ENCODE assay signal across 1 cellular context in genomic region chr13:49859568-49859967, GRCh38.
TF ChIP-seq lines count a peak whose summit lies in the region.

No MANE protein-coding gene starts in this region.

TF ChIP-seq in SK-N-SH, 30 proteins besides CTCF, POLR2A, EP300 and RAD21 (continued from another document):
- TF ChIP-seq, protein P1, sequence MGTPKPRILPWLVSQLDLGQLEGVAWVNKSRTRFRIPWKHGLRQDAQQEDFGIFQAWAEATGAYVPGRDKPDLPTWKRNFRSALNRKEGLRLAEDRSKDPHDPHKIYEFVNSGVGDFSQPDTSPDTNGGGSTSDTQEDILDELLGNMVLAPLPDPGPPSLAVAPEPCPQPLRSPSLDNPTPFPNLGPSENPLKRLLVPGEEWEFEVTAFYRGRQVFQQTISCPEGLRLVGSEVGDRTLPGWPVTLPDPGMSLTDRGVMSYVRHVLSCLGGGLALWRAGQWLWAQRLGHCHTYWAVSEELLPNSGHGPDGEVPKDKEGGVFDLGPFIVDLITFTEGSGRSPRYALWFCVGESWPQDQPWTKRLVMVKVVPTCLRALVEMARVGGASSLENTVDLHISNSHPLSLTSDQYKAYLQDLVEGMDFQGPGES (IDR thresholded peaks at IDR 0.05; ENCODE audit: low read depth, low read length), result no peak
- TF ChIP-seq CHD2 (IDR thresholded peaks at IDR 0.05; ENCODE audit: low read length, partially characterized antibody) (no peak), POLR2AphosphoS5 (IDR thresholded peaks at IDR 0.05; ENCODE audit: low read depth, low read length) (no peak), NFIC (IDR thresholded peaks at IDR 0.05; ENCODE audit: borderline replicate concordance) (peak; percentile 67), TAF1 (IDR thresholded peaks at IDR 0.05; ENCODE audit: borderline replicate concordance, low read depth, low read length) (no peak), ELF1 (IDR thresholded peaks at IDR 0.05) (no peak), RFX5 (IDR thresholded peaks at IDR 0.05; ENCODE audit: low read length) (no peak), MEF2A (IDR thresholded peaks at IDR 0.05; ENCODE audit: borderline replicate concordance, low read depth) (no peak), RXRA (IDR thresholded peaks at IDR 0.05; ENCODE audit: borderline replicate concordance, low read depth) (no peak), FOXM1 (IDR thresholded peaks at IDR 0.05; ENCODE audit: low read depth) (no peak), YY1 (IDR thresholded peaks at IDR 0.05; ENCODE audit: low read depth) (peak; percentile 56; the same call in 1 of the 2 replicates), SMC3 (IDR thresholded peaks at IDR 0.05; ENCODE audit: low read depth, low read length) (no peak), NRF1 (IDR thresholded peaks at IDR 0.05; ENCODE audit: low read depth, low read length) (no peak), GABPA (IDR thresholded peaks at IDR 0.05; ENCODE audit: low read depth) (no peak), GATA2 (CRISPR knock-in tag; IDR thresholded peaks at IDR 0.05) (no peak), FOXJ3 (CRISPR knock-in tag; IDR thresholded peaks at IDR 0.05) (no peak), ZBTB33 (IDR thresholded peaks at IDR 0.05; ENCODE audit: borderline replicate concordance, low read depth) (0 out of 2 replicates have a peak, but pooled peaks have one; percentile 14)
- TF ChIP-seq, protein P2, sequence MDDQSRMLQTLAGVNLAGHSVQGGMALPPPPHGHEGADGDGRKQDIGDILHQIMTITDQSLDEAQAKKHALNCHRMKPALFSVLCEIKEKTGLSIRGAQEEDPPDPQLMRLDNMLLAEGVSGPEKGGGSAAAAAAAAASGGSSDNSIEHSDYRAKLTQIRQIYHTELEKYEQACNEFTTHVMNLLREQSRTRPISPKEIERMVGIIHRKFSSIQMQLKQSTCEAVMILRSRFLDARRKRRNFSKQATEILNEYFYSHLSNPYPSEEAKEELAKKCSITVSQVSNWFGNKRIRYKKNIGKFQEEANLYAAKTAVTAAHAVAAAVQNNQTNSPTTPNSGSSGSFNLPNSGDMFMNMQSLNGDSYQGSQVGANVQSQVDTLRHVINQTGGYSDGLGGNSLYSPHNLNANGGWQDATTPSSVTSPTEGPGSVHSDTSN (IDR thresholded peaks at IDR 0.05), result peak; percentile 92
- TF ChIP-seq, protein P3, sequence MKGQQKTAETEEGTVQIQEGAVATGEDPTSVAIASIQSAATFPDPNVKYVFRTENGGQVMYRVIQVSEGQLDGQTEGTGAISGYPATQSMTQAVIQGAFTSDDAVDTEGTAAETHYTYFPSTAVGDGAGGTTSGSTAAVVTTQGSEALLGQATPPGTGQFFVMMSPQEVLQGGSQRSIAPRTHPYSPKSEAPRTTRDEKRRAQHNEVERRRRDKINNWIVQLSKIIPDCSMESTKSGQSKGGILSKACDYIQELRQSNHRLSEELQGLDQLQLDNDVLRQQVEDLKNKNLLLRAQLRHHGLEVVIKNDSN (IDR thresholded peaks at IDR 0.05; ENCODE audit: borderline replicate concordance, low read depth), result no peak
TF ChIP-seq in SK-N-SH: peak in this region for 9.
